ENCODE assay signal across 9 cellular contexts in genomic region chr20:208937-209566, GRCh38. TPM values are rescaled to one million over a fixed set of nuclear protein-coding genes. Genes with fewer than 3 reads are reported as not detected.
DNase-seq lines count a peak whose midpoint lies in the region; ATAC-seq and TF ChIP-seq lines count a peak whose summit lies in the region.
"Had no signal": no experiment of that assay in that cellular context is flagged by ENCODE, and none has a peak within 500 bp of the region (broad histone marks: within the 10 kb centered on the region; RNA-seq: fewer than 3 reads in every experiment).

No MANE protein-coding gene starts in this region.

- no peak overlapping the region for H2AFZ ChIP-seq in HCT116 (ENCODE audit: low read depth, low read length, poor library complexity, severe bottlenecking)

- H4K20me1 ChIP-seq in HCT116 (ENCODE audit: insufficient read depth): no peaks in the 10 kb centered on the region

- no peak overlapping the region for H3K4me2 ChIP-seq in HCT116 (ENCODE audit: low read length)

- RAD21 ChIA-PET in HCT116 (lab: Charles Lee; ENCODE audit: low non-redundant PET in 1 of 2, low total read pairs in 2 of 2, uncharacterized antibody in 2 of 2, unreplicated experiment in 2 of 2): no interaction called here

- H3K4me1 ChIP-seq in HCT116 (ENCODE audit: control insufficient read depth in 1 of 2, insufficient read depth in 2 of 2, low read length in 2 of 2) (no peaks in the 10 kb centered on the region), adrenal gland (replicated peaks in 1 of 2) (no peaks in the 10 kb centered on the region)

- no peak overlapping the region for H3K9ac ChIP-seq in HCT116 (ENCODE audit: low read length)

- TF ChIP-seq RAD21 in HCT116 (IDR thresholded peaks at IDR 0.05; ENCODE audit: low read depth): peak; percentile 56

- CTCF ChIA-PET in HCT116 (lab: Charles Lee): no interaction called here

- H3K4me3 ChIP-seq in HCT116 (replicated peaks in 1 of 2; ENCODE audit: low read depth in 1 of 2, low read length in 2 of 2): no peak overlapping the region
- no peak overlapping the region for H3K4me3 ChIP-seq in adrenal gland

- no TSS peak for BruUV-seq in HCT116 (replicated peaks; lab: Mats Ljungman, UMichigan)

- POLR2A ChIA-PET in HCT116 (lab: Charles Lee): no interaction called here

- 23 to 31% (median 28%) methylated on average over 3 to 5 of the region's 5 CpGs for WGBS in adrenal gland, 4 donors

- intact Hi-C loops in HCT116 (cut with micrococcal nuclease) (no loop called here), adrenal gland (cut with DNase I) (loop anchor here in 1 of 2 donors (10.0 kb wide), 1 partner anchor 126 kb away; no protein-coding TSS in a partner anchor)

- 0 out of 2 replicates have a peak, but pooled peaks cover 4% of the 10 kb centered on the region for H3K27me3 ChIP-seq in HCT116 (ENCODE audit: insufficient read depth, low read length)
- no peaks in the 10 kb centered on the region for H3K27me3 ChIP-seq in adrenal gland

- peak; percentile 89 for ATAC-seq in HCT116
- ATAC-seq in HG02798 (IDR thresholded peaks at IDR 0.05; ENCODE audit: poor library complexity, unreplicated experiment): no peak

- peak; percentile 39 to 58 (median 57); a peak in 5 of 6 replicates for TF ChIP-seq CTCF in HCT116 (IDR thresholded peaks at IDR 0.05 in 2 of 3, conservative IDR thresholded peaks at IDR 0.05 in 1 of 3; ENCODE audit: borderline replicate concordance in 1 of 3, insufficient read depth in 1 of 3, low read depth in 2 of 3, low read length in 2 of 3)
- TF ChIP-seq CTCF in adrenal gland (IDR thresholded peaks at IDR 0.05): peak; percentile 22 to 68 (median 62)

- no peaks in the 10 kb centered on the region for H3K9me3 ChIP-seq in HCT116 (ENCODE audit: control insufficient read depth in 1 of 2, insufficient read depth in 1 of 2, low read depth in 1 of 2, low read length in 2 of 2)
- H3K9me3 ChIP-seq in adrenal gland (replicated peaks in 1 of 3): no peaks in the 10 kb centered on the region

- H3K27ac ChIP-seq in HCT116 (ENCODE audit: low read depth, low read length) (no peak overlapping the region), adrenal gland (no peak overlapping the region)

- H3K36me3 ChIP-seq in HCT116 (ENCODE audit: control insufficient read depth in 1 of 2, insufficient read depth in 2 of 2, low read length in 2 of 2) (no peaks in the 10 kb centered on the region), adrenal gland (replicated peaks in 1 of 2) (no peaks in the 10 kb centered on the region)

- H3K9me2 ChIP-seq in HCT116 (ENCODE audit: insufficient read depth): no peaks in the 10 kb centered on the region

- TF ChIP-seq POLR2A in HCT116 (IDR thresholded peaks at IDR 0.05; ENCODE audit: borderline replicate concordance, extremely low read depth, insufficient read depth, insufficient read length) (no peak), adrenal gland (IDR thresholded peaks at IDR 0.05) (no peak)

- DNase-seq in NCI-H187 treated with DMSO at 0.1 percent for 48 hours (lab: John Stamatoyannopoulos, UW) (peak; percentile 29), NCI-H187 (lab: John Stamatoyannopoulos, UW) (no peak), HCT116 (ENCODE audit: low read depth, low spot score) (peak; percentile 38), NCI-H526 (lab: John Stamatoyannopoulos, UW) (peak; percentile 59 to 80), adrenal gland (peak in 4 of 7 donors; percentile 14 to 26 (median 20)), hepatic stellate cell (ENCODE audit: low spot score) (peak; percentile 17), smooth muscle cell of the brain vasculature (ENCODE audit: low read depth, low spot score) (peak; percentile 33)

- H3K79me2 ChIP-seq in HCT116 (ENCODE audit: insufficient read depth, low read length): no peaks in the 10 kb centered on the region

TF ChIP-seq in HCT116, 20 proteins besides CTCF, POLR2A, EP300 and RAD21:
- TF ChIP-seq, protein P1, sequence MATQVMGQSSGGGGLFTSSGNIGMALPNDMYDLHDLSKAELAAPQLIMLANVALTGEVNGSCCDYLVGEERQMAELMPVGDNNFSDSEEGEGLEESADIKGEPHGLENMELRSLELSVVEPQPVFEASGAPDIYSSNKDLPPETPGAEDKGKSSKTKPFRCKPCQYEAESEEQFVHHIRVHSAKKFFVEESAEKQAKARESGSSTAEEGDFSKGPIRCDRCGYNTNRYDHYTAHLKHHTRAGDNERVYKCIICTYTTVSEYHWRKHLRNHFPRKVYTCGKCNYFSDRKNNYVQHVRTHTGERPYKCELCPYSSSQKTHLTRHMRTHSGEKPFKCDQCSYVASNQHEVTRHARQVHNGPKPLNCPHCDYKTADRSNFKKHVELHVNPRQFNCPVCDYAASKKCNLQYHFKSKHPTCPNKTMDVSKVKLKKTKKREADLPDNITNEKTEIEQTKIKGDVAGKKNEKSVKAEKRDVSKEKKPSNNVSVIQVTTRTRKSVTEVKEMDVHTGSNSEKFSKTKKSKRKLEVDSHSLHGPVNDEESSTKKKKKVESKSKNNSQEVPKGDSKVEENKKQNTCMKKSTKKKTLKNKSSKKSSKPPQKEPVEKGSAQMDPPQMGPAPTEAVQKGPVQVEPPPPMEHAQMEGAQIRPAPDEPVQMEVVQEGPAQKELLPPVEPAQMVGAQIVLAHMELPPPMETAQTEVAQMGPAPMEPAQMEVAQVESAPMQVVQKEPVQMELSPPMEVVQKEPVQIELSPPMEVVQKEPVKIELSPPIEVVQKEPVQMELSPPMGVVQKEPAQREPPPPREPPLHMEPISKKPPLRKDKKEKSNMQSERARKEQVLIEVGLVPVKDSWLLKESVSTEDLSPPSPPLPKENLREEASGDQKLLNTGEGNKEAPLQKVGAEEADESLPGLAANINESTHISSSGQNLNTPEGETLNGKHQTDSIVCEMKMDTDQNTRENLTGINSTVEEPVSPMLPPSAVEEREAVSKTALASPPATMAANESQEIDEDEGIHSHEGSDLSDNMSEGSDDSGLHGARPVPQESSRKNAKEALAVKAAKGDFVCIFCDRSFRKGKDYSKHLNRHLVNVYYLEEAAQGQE (IDR thresholded peaks at IDR 0.05; ENCODE audit: low read depth): no peak
- TF ChIP-seq POLR2AphosphoS5 (IDR thresholded peaks at IDR 0.05; ENCODE audit: low read depth, low read length) (no peak), SIN3A (IDR thresholded peaks at IDR 0.05; ENCODE audit: low read depth) (no peak), EZH2phosphoT487 (IDR thresholded peaks at IDR 0.05; ENCODE audit: borderline replicate concordance) (no peak)
- TF ChIP-seq, protein P2, sequence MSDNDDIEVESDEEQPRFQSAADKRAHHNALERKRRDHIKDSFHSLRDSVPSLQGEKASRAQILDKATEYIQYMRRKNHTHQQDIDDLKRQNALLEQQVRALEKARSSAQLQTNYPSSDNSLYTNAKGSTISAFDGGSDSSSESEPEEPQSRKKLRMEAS (IDR thresholded peaks at IDR 0.05): no peak; the same call in 1 of the 2 replicates

RNA-seq across cellular contexts. Expression of gene DEFB129, which starts 18.0 kb away (rescaled TPM):
- total RNA-seq in HCT116 (2021; ENCODE audit: unreplicated experiment) (not detected), adrenal gland (not detected)
- polyA plus RNA-seq in HCT116 (2012): not detected in 2 replicates
- polyA plus RNA-seq in adrenal gland: not detected
- total RNA-seq: subcutaneous adipose tissue had no signal

RNA-seq across cellular contexts. Expression of gene DEFB128, which starts 19.5 kb away (rescaled TPM):
- total RNA-seq in HCT116 (2021; ENCODE audit: unreplicated experiment) (not detected), adrenal gland (not detected)
- polyA plus RNA-seq in HCT116 (2012): not detected in 2 replicates
- not detected for polyA plus RNA-seq in adrenal gland
- total RNA-seq: subcutaneous adipose tissue had no signal

RNA-seq across cellular contexts. Expression of gene DEFB132, which starts 48.5 kb away (rescaled TPM):
- not detected for total RNA-seq in HCT116 (2021; ENCODE audit: unreplicated experiment)
- not detected in 2 replicates for polyA plus RNA-seq in HCT116 (2012)
- total RNA-seq in adrenal gland: not detected
- polyA plus RNA-seq in adrenal gland: under 1 TPM in 1 of 3 donors, not detected in 2; 0.03 TPM

RNA-seq across cellular contexts. Expression of gene DEFB127, which starts 51.8 kb away (rescaled TPM):
- not detected for total RNA-seq in HCT116 (2021; ENCODE audit: unreplicated experiment)
- polyA plus RNA-seq in HCT116 (2012): not detected in 2 replicates
- total RNA-seq in adrenal gland: not detected
- not detected for polyA plus RNA-seq in adrenal gland
- total RNA-seq: subcutaneous adipose tissue had no signal

Comparison
In these comparisons a context has a peak if more than half of its experiments do, and no peak if none do; other contexts are left out.
1. DNase-seq: peak in NCI-H187 treated with DMSO at 0.1 percent for 48 hours (single experiment), HCT116 (single experiment), NCI-H526 (2 of 2), adrenal gland (4 of 7), hepatic stellate cell (single experiment) and smooth muscle cell of the brain vasculature (single experiment); none in NCI-H187 (0 of 2).